In the genomic region with DNA sequence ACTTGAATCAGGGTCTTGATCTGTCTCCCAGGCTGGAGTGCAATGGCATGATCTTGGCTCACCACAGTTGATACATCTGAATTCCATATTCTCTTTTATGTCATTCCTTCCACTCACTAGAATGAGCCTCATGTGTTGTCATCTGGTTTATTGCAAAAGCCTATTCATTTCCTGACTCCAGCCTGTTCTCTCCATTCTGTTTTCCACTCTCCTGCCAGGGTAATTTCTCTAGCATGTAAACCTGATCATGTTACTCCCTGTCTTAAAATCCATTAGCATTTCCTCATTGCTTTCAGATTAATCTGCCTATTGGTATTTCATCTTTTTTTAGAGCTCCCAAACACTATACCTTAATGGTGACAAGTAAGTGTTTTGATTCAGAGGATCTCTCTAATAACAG, we compare ENCODE assay signal across 15 cellular contexts. TPM values are rescaled to one million over a fixed set of nuclear protein-coding genes. Genes with fewer than 3 reads are reported as not detected.
DNase-seq lines count a peak whose midpoint lies in the region; ATAC-seq and TF ChIP-seq lines count a peak whose summit lies in the region.
"Had no signal": no experiment of that assay in that cellular context is flagged by ENCODE, and none has a peak within 500 bp of the region (broad histone marks: within the 10 kb centered on the region; RNA-seq: fewer than 3 reads in every experiment).

No MANE protein-coding gene starts in this region.

- no peaks in the 10 kb centered on the region for H3K36me3 ChIP-seq in breast epithelium
- H3K36me3 ChIP-seq: vagina had no signal

- H3K4me1 ChIP-seq in breast epithelium = no peaks in the 10 kb centered on the region

- peaks cover 33% of the 10 kb centered on the region for H3K4me1 Mint-ChIP-seq in MCF 10A (ENCODE audit: insufficient read depth, unreplicated experiment)

- H3K9me3 ChIP-seq in breast epithelium = no peaks in the 10 kb centered on the region
- H3K9me3 ChIP-seq: vagina had no signal

- no peak overlapping the region for H3K4me3 ChIP-seq in breast epithelium
- H3K4me3 ChIP-seq in fibroblast of the aortic adventitia (ENCODE audit: low read depth, low read length) = no peak overlapping the region
- H3K4me3 ChIP-seq: lung, vagina had no signal

- no peaks in the 10 kb centered on the region for H3K27me3 ChIP-seq in breast epithelium
- H3K27me3 ChIP-seq: vagina had no signal

- H3K36me3 Mint-ChIP-seq in MCF 10A (ENCODE audit: insufficient read depth, unreplicated experiment) = peaks cover 6% of the 10 kb centered on the region

- H3K27ac Mint-ChIP-seq in MCF 10A (ENCODE audit: low read depth, unreplicated experiment) = no peak overlapping the region
- H3K27ac Mint-ChIP-seq: activated CD4-positive, alpha-beta memory T cell treated with anti-CD3 and anti-CD28 coated beads, Interleukin-2, amount 10 ng/mL, durations not matched to agents 7 days and 5 days had no signal

- POLR2A ChIA-PET in MCF 10A (lab: Yijun Ruan, JAX) = interaction anchor here (0.6 kb wide), 1 partner anchor 180 kb away, joined by 3 read pairs; no protein-coding TSS in a partner anchor

- in situ Hi-C loops in SK-MEL-5 (cut with HindIII; ENCODE audit: low pct_unique_long_range_greater_than_20kb, low sequenced_read_pairs) = no loop called here

- no peak overlapping the region for H3K27ac ChIP-seq in breast epithelium
- H3K27ac ChIP-seq: vagina had no signal

- ATAC-seq in HG03108 (IDR thresholded peaks at IDR 0.05; ENCODE audit: unreplicated experiment) = no peak
- ATAC-seq: Panc1 had no signal

- H3K9me3 Mint-ChIP-seq in MCF 10A (ENCODE audit: unreplicated experiment) = no peaks in the 10 kb centered on the region
- H3K9me3 Mint-ChIP-seq: activated CD4-positive, alpha-beta memory T cell treated with anti-CD3 and anti-CD28 coated beads, Interleukin-2, amount 10 ng/mL, durations not matched to agents 7 days and 5 days had no signal

- no TSS peak for BruUV-seq in MCF 10A (replicated peaks; lab: Mats Ljungman, UMichigan)

- H3K4me3 Mint-ChIP-seq in MCF 10A (ENCODE audit: unreplicated experiment) = no peak overlapping the region
- H3K4me3 Mint-ChIP-seq: activated CD4-positive, alpha-beta memory T cell treated with anti-CD3 and anti-CD28 coated beads, Interleukin-2, amount 10 ng/mL, durations not matched to agents 7 days and 5 days had no signal

- CTCF ChIA-PET in MCF 10A (lab: Yijun Ruan, JAX) = interaction anchor here (0.6 to 0.7 kb wide), 5 partner anchors 70 to 852 kb away, joined by 3 to 4 read pairs (median 4); no protein-coding TSS in a partner anchor

- no peak for TF ChIP-seq POLR2A in breast epithelium (IDR thresholded peaks at IDR 0.05)

- intact Hi-C loops in MCF 10A (cut with micrococcal nuclease) = loop anchor here (10.0 kb wide), 1 partner anchor 300 kb away; no protein-coding TSS in a partner anchor
- intact Hi-C loops in breast epithelium (cut with DNase I; ENCODE audit: low total_unique reads) = no loop called here

- peak; percentile 32 for DNase-seq in MCF 10A (ENCODE audit: unreplicated experiment)
- DNase-seq in breast epithelium (ENCODE audit: low spot score in 2 of 2) = no peak
- peak; percentile 8 for DNase-seq in SK-MEL-5 (ENCODE audit: low read depth, low spot score)
- peak; percentile 87 for DNase-seq in fibroblast of the aortic adventitia (ENCODE audit: low read depth)
- DNase-seq in NCI-H128 (lab: John Stamatoyannopoulos, UW; ENCODE audit: unreplicated experiment) = no peak
- no peak for DNase-seq in SHP77 treated with DMSO at 0.1 percent for 48 hours (lab: John Stamatoyannopoulos, UW)
- no peak for DNase-seq in nucleus accumbens (lab: John Stamatoyannopoulos, UW)
- DNase-seq: activated CD4-positive, alpha-beta memory T cell treated with anti-CD3 and anti-CD28 coated beads, Interleukin-2, amount 10 ng/mL, durations not matched to agents 7 days and 5 days; hypothalamus; NCI-H1092; T-helper 9 cell had no signal

- H3K27me3 Mint-ChIP-seq in MCF 10A (ENCODE audit: insufficient read depth, unreplicated experiment) = no peaks in the 10 kb centered on the region
- H3K27me3 Mint-ChIP-seq: activated CD4-positive, alpha-beta memory T cell treated with anti-CD3 and anti-CD28 coated beads, Interleukin-2, amount 10 ng/mL, durations not matched to agents 7 days and 5 days had no signal

- no peak for TF ChIP-seq CTCF in MCF 10A (IDR thresholded peaks at IDR 0.05; ENCODE audit: unreplicated experiment)
- TF ChIP-seq CTCF in breast epithelium (IDR thresholded peaks at IDR 0.05) = no peak
- TF ChIP-seq CTCF in fibroblast of the aortic adventitia (IDR thresholded peaks at IDR 0.05; ENCODE audit: insufficient read depth, low read length) = no peak

RNA-seq across cellular contexts. Expression of a gene that starts 4.3 kb away (rescaled TPM):
- 3.4 and 6.1 TPM in 2 replicates for total RNA-seq in MCF 10A (2022)
- 10 to 100 TPM; 13.4 to 21.0 (median 18.4) TPM for total RNA-seq in breast epithelium
- total RNA-seq in SK-MEL-5 (2014; rRNA removed; shearing (Covaris generic)) = 15.2 and 20.4 TPM in 2 replicates
- polyA plus RNA-seq in SK-MEL-5 (2015; cell fraction: cytosol; rRNA removed) = 10.4 and 16.2 TPM in 2 replicates
- polyA plus RNA-seq in SK-MEL-5 (2015; cell fraction: nucleus; rRNA removed) = 40.5 and 43.1 TPM in 2 replicates
- total RNA-seq in fibroblast of the aortic adventitia (ENCODE audit: low replicate concordance) = 25.0 and 51.8 TPM in 2 replicates

RNA-seq across cellular contexts. Expression of a gene that starts 12.2 kb away (rescaled TPM):
- total RNA-seq in MCF 10A (2022) (94.6 and 191 TPM in 2 replicates), breast epithelium (100 to 1,000 TPM in 2 of 3 donors, 10 to 100 TPM in 1; 96.0 to 186 (median 174) TPM), fibroblast of the aortic adventitia (ENCODE audit: low replicate concordance) (15.5 and 52.1 TPM in 2 replicates)
- 20.9 and 22.4 TPM in 2 replicates for total RNA-seq in SK-MEL-5 (2014; rRNA removed; shearing (Covaris generic))
- polyA plus RNA-seq in SK-MEL-5 (2015; cell fraction: cytosol; rRNA removed) = 20.7 and 35.8 TPM in 2 replicates
- 9.9 and 10.5 TPM in 2 replicates for polyA plus RNA-seq in SK-MEL-5 (2015; cell fraction: nucleus; rRNA removed)

Comparison
In these comparisons a context has a peak if more than half of its experiments do, and no peak if none do; other contexts are left out.
1. DNase-seq: peak in MCF 10A (single experiment), SK-MEL-5 (single experiment) and fibroblast of the aortic adventitia (single experiment); none in breast epithelium (0 of 2), NCI-H128 (single experiment), SHP77 treated with DMSO at 0.1 percent for 48 hours (single experiment) and nucleus accumbens (0 of 56).